1 cellular context compared by ENCODE assay signal in genomic region chr16:1162701-1163566, GRCh38.
TF ChIP-seq lines count a peak whose summit lies in the region.

No MANE protein-coding gene starts in this region.

TF ChIP-seq in IMR-90, 13 proteins besides CTCF, POLR2A, EP300 and RAD21:
- TF ChIP-seq CHD1 (IDR thresholded peaks at IDR 0.05; ENCODE audit: low read depth, low read length) (no peak), NFE2L2 (IDR thresholded peaks at IDR 0.05; ENCODE audit: low read depth, low read length) (no peak), BHLHE40 (IDR thresholded peaks at IDR 0.05; ENCODE audit: low read depth, low read length) (no peak), CEBPB (IDR thresholded peaks at IDR 0.05; ENCODE audit: low read depth, low read length) (no peak), MAZ (IDR thresholded peaks at IDR 0.05; ENCODE audit: borderline replicate concordance, low read depth, low read length) (no peak), MAFK (IDR thresholded peaks at IDR 0.05; ENCODE audit: low read depth, low read length) (no peak), FOS (IDR thresholded peaks at IDR 0.05; ENCODE audit: low read depth, low read length) (no peak), USF2 (IDR thresholded peaks at IDR 0.05; ENCODE audit: low read depth, low read length) (no peak), ELK1 (IDR thresholded peaks at IDR 0.05; ENCODE audit: borderline replicate concordance, low read depth, low read length) (no peak), RFX5 (IDR thresholded peaks at IDR 0.05; ENCODE audit: low read depth, low read length) (no peak), MXI1 (IDR thresholded peaks at IDR 0.05; ENCODE audit: borderline replicate concordance, low read depth, low read length) (no peak), SMC3 (IDR thresholded peaks at IDR 0.05; ENCODE audit: low read depth, low read length) (no peak)
